Comparison of ENCODE assay signal across 8 cellular contexts in genomic region chr2:216109962-216110614, GRCh38. TPM values are rescaled to one million over a fixed set of nuclear protein-coding genes. Genes with fewer than 3 reads are reported as not detected.
DNase-seq lines count a peak whose midpoint lies in the region; ATAC-seq and TF ChIP-seq lines count a peak whose summit lies in the region.

No MANE protein-coding gene starts in this region.

- TF ChIP-seq CTCF in body of pancreas (IDR thresholded peaks at IDR 0.05) = peak in 6 of 7 experiments; percentile 13 to 52 (median 32)
- peak; percentile 59 for TF ChIP-seq CTCF in liver (IDR thresholded peaks at IDR 0.05; ENCODE audit: low read depth, low read length, missing input control)
- TF ChIP-seq CTCF in type B pancreatic cell (conservative IDR thresholded peaks at IDR 0.05) = peak; percentile 77

- H3K4me1 Mint-ChIP-seq in type B pancreatic cell (ENCODE audit: unreplicated experiment) = peaks cover 62% of the 10 kb centered on the region

- no peak for TF ChIP-seq POLR2A in body of pancreas (IDR thresholded peaks at IDR 0.05)

- H3K27me3 Mint-ChIP-seq in type B pancreatic cell = no peaks in the 10 kb centered on the region

- DNase-seq in A172 (ENCODE audit: low spot score) (peak; percentile 44), GM03348 (ENCODE audit: low spot score) (peak; percentile 52), NCI-H2227 (lab: John Stamatoyannopoulos, UW; ENCODE audit: unreplicated experiment) (peak; percentile 35), body of pancreas (no peak), type B pancreatic cell (ENCODE audit: extremely low spot score, unreplicated experiment) (no peak), pons (ENCODE audit: low spot score) (no peak)

- H3K36me3 ChIP-seq in body of pancreas (replicated peaks in 1 of 2; ENCODE audit: insufficient read depth in 1 of 2, low read depth in 2 of 2) (peaks cover 0 to 6% of the 10 kb centered on the region in 2 donors), liver (ENCODE audit: control insufficient read depth in 4 of 4, insufficient read depth in 3 of 4, low read depth in 1 of 4, low read length in 3 of 4) (peaks cover 0 to 16% (median 11%) of the 10 kb centered on the region in 4 donors)

- WGBS in body of pancreas, 2 donors = 2 to 3% methylated on average over 10 of the region's 10 CpGs
- 1% methylated on average over 10 of the region's 10 CpGs for WGBS in liver

- peak overlapping the region; percentile 97 for H3K9ac ChIP-seq in liver (ENCODE audit: low read depth in 1 of 2, low read length in 2 of 2)

- ATAC-seq in body of pancreas = no peak
- ATAC-seq in GM19397 (IDR thresholded peaks at IDR 0.05; ENCODE audit: unreplicated experiment) = no peak

- H3K4me3 ChIP-seq in body of pancreas (peak overlapping the region; percentile 76 to 83), liver (ENCODE audit: low read depth in 1 of 3, low read length in 3 of 3) (peak overlapping the region; percentile 75 to 99 (median 96))

- peak; percentile 87 to 88 for TF ChIP-seq RAD21 in liver (IDR thresholded peaks at IDR 0.05)

- intact Hi-C loops in body of pancreas (cut with DNase I) = no loop called here

- H3K9me3 ChIP-seq in body of pancreas (no peaks in the 10 kb centered on the region), liver (ENCODE audit: control insufficient read depth in 4 of 4, low read length in 3 of 4) (no peaks in the 10 kb centered on the region)

- H3K27ac ChIP-seq in body of pancreas = peak overlapping the region; percentile 73 to 93 (median 81)
- H3K27ac ChIP-seq in liver (ENCODE audit: low read depth in 1 of 2, low read length in 2 of 2) = peak overlapping the region; percentile 86 to 90

- peaks cover 31% of the 10 kb centered on the region for H3K36me3 Mint-ChIP-seq in type B pancreatic cell

- H3K4me1 ChIP-seq in body of pancreas = peaks cover 41% of the 10 kb centered on the region
- H3K4me1 ChIP-seq in liver (ENCODE audit: control insufficient read depth in 4 of 4, insufficient read depth in 4 of 4, low read length in 3 of 4) = peaks cover 4 to 38% (median 23%) of the 10 kb centered on the region in 4 donors

- H3K9me3 Mint-ChIP-seq in type B pancreatic cell = no peaks in the 10 kb centered on the region

- H3K4me3 Mint-ChIP-seq in type B pancreatic cell = peak overlapping the region; percentile 100

- peak overlapping the region; percentile 99 for H3K27ac Mint-ChIP-seq in type B pancreatic cell

- H3K27me3 ChIP-seq in body of pancreas (no peaks in the 10 kb centered on the region), liver (ENCODE audit: control insufficient read depth in 4 of 4, insufficient read depth in 4 of 4, low read length in 3 of 4) (no peaks in the 10 kb centered on the region)

TF ChIP-seq in liver, 16 proteins besides CTCF, POLR2A, EP300 and RAD21:
- TF ChIP-seq EGR1 (IDR thresholded peaks at IDR 0.05; ENCODE audit: low read depth in 2 of 2) = no peak
- no peak for TF ChIP-seq TAF1 (conservative IDR thresholded peaks at IDR 0.05)
- TF ChIP-seq SP1 (IDR thresholded peaks at IDR 0.05) = peak; percentile 6
- TF ChIP-seq ZBTB33 (IDR thresholded peaks at IDR 0.05) = no peak
- peak; percentile 24 to 26 for TF ChIP-seq RXRA (IDR thresholded peaks at IDR 0.05)
- TF ChIP-seq FOXA1 (IDR thresholded peaks at IDR 0.05) = no peak
TF ChIP-seq in liver: peak in this region for 2.

RNA-seq across cellular contexts. Expression of gene XRCC5, which starts 0.9 kb away (rescaled TPM):
- 488 and 512 TPM in 2 replicates for total RNA-seq in A172 (2014; rRNA removed; shearing (Covaris generic))
- total RNA-seq in body of pancreas = 10 to 100 TPM; 74.2 to 74.7 TPM
- total RNA-seq in liver = 100 to 1,000 TPM; 104 to 140 TPM
- polyA plus RNA-seq in liver = 10 to 100 TPM; 63.7 to 65.4 TPM
- total RNA-seq in type B pancreatic cell (ENCODE audit: low replicate concordance) = 266 and 349 TPM in 2 replicates

RNA-seq across cellular contexts. Expression of gene TMEM169, which starts 28.4 kb away (rescaled TPM):
- total RNA-seq in A172 (2014; rRNA removed; shearing (Covaris generic)) = 0.48 and 0.52 TPM in 2 replicates
- total RNA-seq in body of pancreas (under 1 TPM in 1 of 2 donors, not detected in 1; 0.26 TPM), liver (1 to 10 TPM in 1 of 2 donors, under 1 TPM in 1; 0.75 to 1.9 TPM), type B pancreatic cell (ENCODE audit: low replicate concordance) (2.1 and 5.1 TPM in 2 replicates)
- polyA plus RNA-seq in liver = under 1 TPM; 0.42 to 0.85 TPM

RNA-seq across cellular contexts. Expression of gene PECR, which starts 28.5 kb away (rescaled TPM):
- 32.0 and 39.3 TPM in 2 replicates for total RNA-seq in A172 (2014; rRNA removed; shearing (Covaris generic))
- 1 to 10 TPM; 5.9 to 6.5 TPM for total RNA-seq in body of pancreas
- total RNA-seq in liver = 100 to 1,000 TPM in 1 of 2 donors, 10 to 100 TPM in 1; 67.5 to 152 TPM
- 10 to 100 TPM; 31.8 to 63.5 TPM for polyA plus RNA-seq in liver
- 13.9 and 19.0 TPM in 2 replicates for total RNA-seq in type B pancreatic cell (ENCODE audit: low replicate concordance)

Comparison
In these comparisons a context has a peak if more than half of its experiments do, and no peak if none do; other contexts are left out.
1. DNase-seq: peak in A172 (single experiment), GM03348 (single experiment) and NCI-H2227 (single experiment); none in body of pancreas (0 of 4), type B pancreatic cell (single experiment) and pons (single experiment).
2. Peak in every context shown above with its lines, with median percentiles within 50 percentile points of each other: CTCF ChIP-seq.